14 cellular contexts compared by ENCODE assay signal in genomic region chr18:67875057-67875456, GRCh38.
A peak's percentile ranks its signal among the peaks of the same experiment; 100 is the strongest.
DNase-seq lines count a peak whose midpoint lies in the region; TF ChIP-seq lines count a peak whose summit lies in the region.
"Had no signal": no experiment of that assay in that cellular context is flagged by ENCODE, and none has a peak within 500 bp of the region (broad histone marks: within the 10 kb centered on the region; RNA-seq: fewer than 3 reads in every experiment).

No MANE protein-coding gene starts in this region.

- no peak for TF ChIP-seq RAD21 in Ishikawa (IDR thresholded peaks at IDR 0.05; ENCODE audit: low read depth)

- DNase-seq in DMS53 (lab: John Stamatoyannopoulos, UW) (peak; percentile 15), DMS53 treated with DMSO at 0.1 percent for 48 hours (lab: John Stamatoyannopoulos, UW; ENCODE audit: unreplicated experiment) (no peak), astrocyte of the hippocampus (ENCODE audit: low read depth, low spot score) (peak; percentile 51), kidney glomerular epithelial cell (lab: John Stamatoyannopoulos, UW) (peak; percentile 28), NCI-H2171 (lab: John Stamatoyannopoulos, UW) (no peak), AG08396 (ENCODE audit: low spot score) (no peak), SKM-1 treated with dmso at 0.1 percent for 144 hours (lab: John Stamatoyannopoulos, UW; ENCODE audit: unreplicated experiment) (no peak)
- DNase-seq: 8988T, KG1, NCI-H1092, NCI-H2081, NCI-H510A, SW 1271 had no signal

- peak; percentile 76; the same call in 1 of the 2 replicates for TF ChIP-seq EP300 in Ishikawa (IDR thresholded peaks at IDR 0.05; ENCODE audit: borderline replicate concordance)

TF ChIP-seq in Ishikawa, 13 proteins besides CTCF, POLR2A, EP300 and RAD21:
- TF ChIP-seq FOXM1 (IDR thresholded peaks at IDR 0.05; ENCODE audit: borderline replicate concordance, low read depth) (peak; percentile 81), TEAD4 (IDR thresholded peaks at IDR 0.05) (peak; percentile 86), ZBTB7A (IDR thresholded peaks at IDR 0.05; ENCODE audit: low read depth) (no peak), YY1 (IDR thresholded peaks at IDR 0.05; ENCODE audit: low read depth) (no peak), MAX (IDR thresholded peaks at IDR 0.05) (0 out of 2 replicates have a peak, but pooled peaks have one; percentile 18), TCF12 (IDR thresholded peaks at IDR 0.05; ENCODE audit: low read depth) (peak; percentile 66), REST (IDR thresholded peaks at IDR 0.05; ENCODE audit: low read depth) (no peak), TAF1 (IDR thresholded peaks at IDR 0.05; ENCODE audit: low read depth) (no peak), CEBPB (IDR thresholded peaks at IDR 0.05) (peak; percentile 75), CREB1 (IDR thresholded peaks at IDR 0.05; ENCODE audit: low read depth) (no peak), NFIC (IDR thresholded peaks at IDR 0.05) (0 out of 2 replicates have a peak, but pooled peaks have one; percentile 21), EGR1 (IDR thresholded peaks at IDR 0.05) (no peak), USF1 (IDR thresholded peaks at IDR 0.05) (no peak)
TF ChIP-seq in Ishikawa: peak in this region for 6.

Comparison
In these comparisons a context has a peak if more than half of its experiments do, and no peak if none do; other contexts are left out.
1. DNase-seq: peak in DMS53 (single experiment), astrocyte of the hippocampus (single experiment) and kidney glomerular epithelial cell (single experiment); none in DMS53 treated with DMSO at 0.1 percent for 48 hours (single experiment), NCI-H2171 (single experiment), AG08396 (single experiment) and SKM-1 treated with dmso at 0.1 percent for 144 hours (single experiment).